Comparison of ENCODE assay signal across 8 cellular contexts in the genomic region with DNA sequence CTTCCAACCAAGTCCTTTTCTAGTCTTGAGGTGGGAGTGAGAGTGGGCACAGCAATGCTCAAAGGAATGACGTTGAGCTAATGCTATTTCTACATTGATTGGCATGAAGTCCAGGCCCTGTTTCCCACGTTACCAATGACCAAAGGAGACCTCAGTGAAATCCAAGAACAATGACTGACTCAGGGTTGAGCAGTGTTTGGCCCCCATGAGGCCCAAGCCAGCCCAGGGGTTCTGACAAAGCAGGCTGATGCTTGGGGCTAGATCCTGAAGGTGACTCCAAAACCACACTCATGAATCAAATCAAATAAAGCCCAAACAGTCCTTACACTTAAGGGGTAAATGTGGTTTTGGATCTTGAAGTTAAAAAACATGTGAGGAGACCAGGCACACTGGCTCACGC.
"Had no signal": no experiment of that assay in that cellular context is flagged by ENCODE, and none has a peak within 500 bp of the region (broad histone marks: within the 10 kb centered on the region; RNA-seq: fewer than 3 reads in every experiment).

No MANE protein-coding gene starts in this region.

- H3K9ac ChIP-seq: GM23248 had no signal

- H3K4me1 ChIP-seq: HAP-1 had no signal

- H3K36me3 ChIP-seq: HAP-1 had no signal

- H3K9me3 ChIP-seq: HAP-1 had no signal

- H3K4me3 ChIP-seq: GM23248, GM23338, HAP-1 had no signal

- H2AFZ ChIP-seq: GM23248, GM23338 had no signal

- DNase-seq: GM23248, H7, H9, HCEC 1CT, HFFc6 had no signal

- ATAC-seq: GM23338, HCT116 had no signal

- H3K27ac ChIP-seq: GM23248 had no signal

- H3K4me2 ChIP-seq: GM23338 had no signal
